In the genomic region with DNA sequence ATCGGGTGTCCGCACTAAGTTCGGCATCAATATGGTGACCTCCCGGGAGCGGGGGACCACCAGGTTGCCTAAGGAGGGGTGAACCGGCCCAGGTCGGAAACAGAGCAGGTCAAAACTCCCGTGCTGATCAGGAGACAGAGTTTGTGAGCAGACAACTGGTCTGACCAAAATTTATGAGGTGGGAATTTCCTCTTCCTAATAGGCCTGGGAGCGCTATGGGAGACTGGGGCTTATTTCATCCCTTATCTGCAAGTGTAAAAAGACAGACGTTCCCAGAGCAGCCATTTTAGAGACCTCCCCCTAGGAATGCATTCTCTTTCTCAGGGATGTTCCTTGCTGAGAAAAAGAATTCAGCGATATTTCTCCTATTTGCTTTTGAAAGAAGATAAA, we compare ENCODE assay signal across 7 cellular contexts. TPM values are rescaled to one million over a fixed set of nuclear protein-coding genes. Genes with fewer than 3 reads are reported as not detected.
A peak's percentile ranks its signal among the peaks of the same experiment; 100 is the strongest.
DNase-seq lines count a peak whose midpoint lies in the region; ATAC-seq and TF ChIP-seq lines count a peak whose summit lies in the region.
"Not testable (repeated sequence)": the region's sequence is repeated elsewhere in the genome, so short reads cannot be mapped to it uniquely, and the experiment has no call there.

No MANE protein-coding gene starts in this region.

- H3K4me1 ChIP-seq in DND-41 (ENCODE audit: insufficient read depth, low read length); rectal smooth muscle tissue (ENCODE audit: control insufficient read depth, insufficient read depth, low read length); vagina: not testable (repeated sequence)
- peaks cover 12% of the 10 kb centered on the region for H3K4me1 ChIP-seq in HEK293 (ENCODE audit: control insufficient read depth, insufficient read depth, low read length)

- TF ChIP-seq POLR2A in vagina (IDR thresholded peaks at IDR 0.05), result not testable (repeated sequence)

- TF ChIP-seq CTCF in DND-41 (IDR thresholded peaks at IDR 0.05; ENCODE audit: borderline replicate concordance, extremely low read depth, low read length, poor library complexity, severe bottlenecking); HEK293 (tag by site-specific recombination; IDR thresholded peaks at IDR 0.05); WTC11 (IDR thresholded peaks at IDR 0.05); chondrocyte (IDR thresholded peaks at IDR 0.05); vagina (IDR thresholded peaks at IDR 0.05): not testable (repeated sequence)

- H3K27ac Mint-ChIP-seq in WTC11, result not testable (repeated sequence)
- peak overlapping the region; percentile 27 for H3K27ac Mint-ChIP-seq in chondrocyte (ENCODE audit: unreplicated experiment)

- peaks cover 53% of the 10 kb centered on the region for H3K79me2 ChIP-seq in DND-41 (ENCODE audit: insufficient read depth, low read length)

- peaks cover 85% of the 10 kb centered on the region for H3K36me3 ChIP-seq in DND-41 (ENCODE audit: insufficient read depth, low read length)
- not testable (repeated sequence) for H3K36me3 ChIP-seq in HEK293 (ENCODE audit: control insufficient read depth in 2 of 2, insufficient read depth in 1 of 2, low read length in 2 of 2); rectal smooth muscle tissue (ENCODE audit: control insufficient read depth, insufficient read depth, low read length)
- peaks cover 0 to 11% of the 10 kb centered on the region in 2 donors for H3K36me3 ChIP-seq in vagina

- CTCF ChIA-PET in HEK293 (lab: Yijun Ruan, JAX); WTC11 (lab: Charles Lee): not testable (repeated sequence)

- H3K4me1 Mint-ChIP-seq in WTC11, result not testable (repeated sequence)
- peaks cover 43% of the 10 kb centered on the region for H3K4me1 Mint-ChIP-seq in chondrocyte (ENCODE audit: low read depth)

- H3K4me3 Mint-ChIP-seq in WTC11; chondrocyte (ENCODE audit: unreplicated experiment): not testable (repeated sequence)

- H4K20me1 ChIP-seq in DND-41 (ENCODE audit: insufficient read depth, low read length), result not testable (repeated sequence)

- H2AFZ ChIP-seq in DND-41 (ENCODE audit: low read depth, low read length), result not testable (repeated sequence)

- not testable (repeated sequence) for H3K27ac ChIP-seq in DND-41 (ENCODE audit: low read length)
- H3K27ac ChIP-seq in HEK293 (ENCODE audit: extremely low read depth, low read depth, low read length) (peak overlapping the region; percentile 50; the same call in 1 of the 2 replicates), rectal smooth muscle tissue (ENCODE audit: low read depth, low read length) (peak overlapping the region; percentile 58), vagina (peak overlapping the region; percentile 53)

- POLR2A ChIA-PET in HEK293 (lab: Yijun Ruan, JAX); WTC11 (lab: Charles Lee): not testable (repeated sequence)

- H3K9me3 Mint-ChIP-seq in WTC11 (peaks cover 54% of the 10 kb centered on the region), chondrocyte (ENCODE audit: low read depth) (peaks cover 11% of the 10 kb centered on the region)

- H3K27me3 ChIP-seq in DND-41 (ENCODE audit: insufficient read depth, low read length, poor library complexity); rectal smooth muscle tissue (ENCODE audit: control insufficient read depth, insufficient read depth, low read length); vagina: not testable (repeated sequence)

- peak; percentile 22 for DNase-seq in DND-41
- DNase-seq in NCI-H69 (lab: John Stamatoyannopoulos, UW), result peak; percentile 15
- DNase-seq in WTC11 (ENCODE audit: low spot score), result peak; percentile 21
- DNase-seq in chondrocyte (ENCODE audit: low spot score); vagina (ENCODE audit: extremely low spot score in 2 of 2): not testable (repeated sequence)

- not testable (repeated sequence) for ATAC-seq in DND-41 (ENCODE audit: insufficient read depth, low read depth); WTC11

- H3K36me3 Mint-ChIP-seq in WTC11, result peaks cover 72% of the 10 kb centered on the region
- peaks cover 30% of the 10 kb centered on the region for H3K36me3 Mint-ChIP-seq in chondrocyte (ENCODE audit: low read depth)

- peaks cover 19% of the 10 kb centered on the region for H3K9me3 ChIP-seq in DND-41 (ENCODE audit: insufficient read depth, low read length, severe bottlenecking)
- not testable (repeated sequence) for H3K9me3 ChIP-seq in HEK293 (ENCODE audit: control insufficient read depth, insufficient read depth, low read depth, low read length)
- peaks cover 13% of the 10 kb centered on the region for H3K9me3 ChIP-seq in vagina

- not testable (repeated sequence) for H3K4me2 ChIP-seq in DND-41 (ENCODE audit: insufficient read depth, low read length)

- intact Hi-C loops in vagina (cut with DNase I), result not testable (repeated sequence)

- not testable (repeated sequence) for H3K27me3 Mint-ChIP-seq in WTC11 (ENCODE audit: low read depth); chondrocyte (ENCODE audit: low read depth)

- not testable (repeated sequence) for H3K4me3 ChIP-seq in DND-41 (ENCODE audit: low read depth in 1 of 2, low read length in 2 of 2); HEK293 (ENCODE audit: low read depth, low read length); rectal smooth muscle tissue (ENCODE audit: low read length); vagina

- not testable (repeated sequence) for H3K9ac ChIP-seq in DND-41 (ENCODE audit: low read depth, low read length); rectal smooth muscle tissue (ENCODE audit: low read length)

TF ChIP-seq in HEK293, 187 proteins besides CTCF, POLR2A, EP300 and RAD21:
- peak; percentile 63 for TF ChIP-seq SETDB1 (IDR thresholded peaks at IDR 0.05; ENCODE audit: insufficient read length, low read length)
- TF ChIP-seq, protein P1, sequence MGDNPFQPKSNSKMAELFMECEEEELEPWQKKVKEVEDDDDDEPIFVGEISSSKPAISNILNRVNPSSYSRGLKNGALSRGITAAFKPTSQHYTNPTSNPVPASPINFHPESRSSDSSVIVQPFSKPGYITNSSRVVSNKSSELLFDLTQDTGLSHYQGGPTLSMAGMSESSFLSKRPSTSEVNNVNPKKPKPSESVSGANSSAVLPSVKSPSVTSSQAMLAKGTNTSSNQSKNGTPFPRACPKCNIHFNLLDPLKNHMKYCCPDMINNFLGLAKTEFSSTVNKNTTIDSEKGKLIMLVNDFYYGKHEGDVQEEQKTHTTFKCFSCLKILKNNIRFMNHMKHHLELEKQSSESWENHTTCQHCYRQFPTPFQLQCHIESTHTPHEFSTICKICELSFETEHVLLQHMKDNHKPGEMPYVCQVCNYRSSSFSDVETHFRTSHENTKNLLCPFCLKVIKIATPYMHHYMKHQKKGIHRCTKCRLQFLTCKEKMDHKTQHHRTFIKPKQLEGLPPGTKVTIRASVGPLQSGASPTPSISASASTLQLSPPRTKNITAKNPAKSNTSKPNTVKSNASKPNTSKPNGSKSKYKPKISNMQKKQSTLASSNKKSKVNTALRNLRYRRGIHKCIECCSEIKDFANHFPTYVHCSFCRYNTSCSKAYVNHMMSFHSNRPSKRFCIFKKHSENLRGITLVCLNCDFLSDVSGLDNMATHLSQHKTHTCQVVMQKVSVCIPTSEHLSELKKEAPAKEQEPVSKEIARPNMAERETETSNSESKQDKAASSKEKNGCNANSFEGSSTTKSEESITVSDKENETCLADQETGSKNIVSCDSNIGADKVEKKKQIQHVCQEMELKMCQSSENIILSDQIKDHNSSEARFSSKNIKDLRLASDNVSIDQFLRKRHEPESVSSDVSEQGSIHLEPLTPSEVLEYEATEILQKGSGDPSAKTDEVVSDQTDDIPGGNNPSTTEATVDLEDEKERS (tag by site-specific recombination; IDR thresholded peaks at IDR 0.05), result peak; percentile 85; the same call in 1 of the 2 replicates
- TF ChIP-seq ZNF626 (tag by site-specific recombination; IDR thresholded peaks at IDR 0.05), result peak; percentile 82
- 0 out of 2 replicates have a peak, but pooled peaks have one; percentile 35 for TF ChIP-seq ZNF184 (tag by site-specific recombination; IDR thresholded peaks at IDR 0.05)

RNA-seq across cellular contexts. Expression of a gene that starts 59.2 kb away (rescaled TPM):
- total RNA-seq in WTC11 (2021) (42.7 to 51.6 TPM (median 43.8 TPM) in 3 replicates), chondrocyte (92.5 to 124 TPM (median 104 TPM) in 3 replicates), vagina (48.6 TPM)
